ENCODE assay signal across 2 cellular contexts in the genomic region with DNA sequence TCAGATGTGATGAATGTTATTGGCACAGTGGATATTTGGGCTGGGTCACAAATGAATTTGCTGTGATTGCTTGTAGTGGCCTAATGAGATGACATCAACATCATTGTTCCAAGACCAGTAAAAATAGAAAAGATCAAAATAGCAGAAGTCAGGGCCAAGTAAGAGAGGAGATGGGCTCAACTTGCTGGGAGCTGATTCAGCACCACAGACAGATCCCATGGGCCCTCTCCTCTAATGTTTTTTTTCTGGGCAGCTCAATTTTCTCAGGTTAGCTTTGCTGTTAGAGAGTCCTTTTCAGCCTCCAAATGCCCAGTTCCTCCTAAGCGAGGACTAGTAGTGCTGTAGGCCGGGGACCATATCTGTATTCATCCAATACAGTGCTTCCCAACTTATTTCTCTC.
TF ChIP-seq lines count a peak whose summit lies in the region.

No MANE protein-coding gene starts in this region.

TF ChIP-seq in HepG2, 621 proteins besides CTCF, POLR2A, EP300 and RAD21:
- TF ChIP-seq, protein P1, sequence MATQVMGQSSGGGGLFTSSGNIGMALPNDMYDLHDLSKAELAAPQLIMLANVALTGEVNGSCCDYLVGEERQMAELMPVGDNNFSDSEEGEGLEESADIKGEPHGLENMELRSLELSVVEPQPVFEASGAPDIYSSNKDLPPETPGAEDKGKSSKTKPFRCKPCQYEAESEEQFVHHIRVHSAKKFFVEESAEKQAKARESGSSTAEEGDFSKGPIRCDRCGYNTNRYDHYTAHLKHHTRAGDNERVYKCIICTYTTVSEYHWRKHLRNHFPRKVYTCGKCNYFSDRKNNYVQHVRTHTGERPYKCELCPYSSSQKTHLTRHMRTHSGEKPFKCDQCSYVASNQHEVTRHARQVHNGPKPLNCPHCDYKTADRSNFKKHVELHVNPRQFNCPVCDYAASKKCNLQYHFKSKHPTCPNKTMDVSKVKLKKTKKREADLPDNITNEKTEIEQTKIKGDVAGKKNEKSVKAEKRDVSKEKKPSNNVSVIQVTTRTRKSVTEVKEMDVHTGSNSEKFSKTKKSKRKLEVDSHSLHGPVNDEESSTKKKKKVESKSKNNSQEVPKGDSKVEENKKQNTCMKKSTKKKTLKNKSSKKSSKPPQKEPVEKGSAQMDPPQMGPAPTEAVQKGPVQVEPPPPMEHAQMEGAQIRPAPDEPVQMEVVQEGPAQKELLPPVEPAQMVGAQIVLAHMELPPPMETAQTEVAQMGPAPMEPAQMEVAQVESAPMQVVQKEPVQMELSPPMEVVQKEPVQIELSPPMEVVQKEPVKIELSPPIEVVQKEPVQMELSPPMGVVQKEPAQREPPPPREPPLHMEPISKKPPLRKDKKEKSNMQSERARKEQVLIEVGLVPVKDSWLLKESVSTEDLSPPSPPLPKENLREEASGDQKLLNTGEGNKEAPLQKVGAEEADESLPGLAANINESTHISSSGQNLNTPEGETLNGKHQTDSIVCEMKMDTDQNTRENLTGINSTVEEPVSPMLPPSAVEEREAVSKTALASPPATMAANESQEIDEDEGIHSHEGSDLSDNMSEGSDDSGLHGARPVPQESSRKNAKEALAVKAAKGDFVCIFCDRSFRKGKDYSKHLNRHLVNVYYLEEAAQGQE (IDR thresholded peaks at IDR 0.05; ENCODE audit: borderline replicate concordance in 1 of 2, low read depth in 1 of 2, low read length in 2 of 2): peak; percentile 25 to 89
- TF ChIP-seq NCOR1 (IDR thresholded peaks at IDR 0.05; ENCODE audit: borderline replicate concordance, low read length) (no peak), ZNF569 (CRISPR knock-in tag; IDR thresholded peaks at IDR 0.05; ENCODE audit: borderline replicate concordance) (no peak), HOXD1 (CRISPR knock-in tag; IDR thresholded peaks at IDR 0.05) (no peak), MIER2 (CRISPR knock-in tag; IDR thresholded peaks at IDR 0.05) (peak; percentile 62; the same call in 1 of the 2 replicates)
TF ChIP-seq in HepG2: peak in this region for 2.

TF ChIP-seq in GM12878, 131 proteins besides CTCF, POLR2A, EP300 and RAD21:
- TF ChIP-seq, protein P1 (IDR thresholded peaks at IDR 0.05; ENCODE audit: low read depth, low read length): peak; percentile 65; the same call in 1 of the 2 replicates
- TF ChIP-seq, protein P2, sequence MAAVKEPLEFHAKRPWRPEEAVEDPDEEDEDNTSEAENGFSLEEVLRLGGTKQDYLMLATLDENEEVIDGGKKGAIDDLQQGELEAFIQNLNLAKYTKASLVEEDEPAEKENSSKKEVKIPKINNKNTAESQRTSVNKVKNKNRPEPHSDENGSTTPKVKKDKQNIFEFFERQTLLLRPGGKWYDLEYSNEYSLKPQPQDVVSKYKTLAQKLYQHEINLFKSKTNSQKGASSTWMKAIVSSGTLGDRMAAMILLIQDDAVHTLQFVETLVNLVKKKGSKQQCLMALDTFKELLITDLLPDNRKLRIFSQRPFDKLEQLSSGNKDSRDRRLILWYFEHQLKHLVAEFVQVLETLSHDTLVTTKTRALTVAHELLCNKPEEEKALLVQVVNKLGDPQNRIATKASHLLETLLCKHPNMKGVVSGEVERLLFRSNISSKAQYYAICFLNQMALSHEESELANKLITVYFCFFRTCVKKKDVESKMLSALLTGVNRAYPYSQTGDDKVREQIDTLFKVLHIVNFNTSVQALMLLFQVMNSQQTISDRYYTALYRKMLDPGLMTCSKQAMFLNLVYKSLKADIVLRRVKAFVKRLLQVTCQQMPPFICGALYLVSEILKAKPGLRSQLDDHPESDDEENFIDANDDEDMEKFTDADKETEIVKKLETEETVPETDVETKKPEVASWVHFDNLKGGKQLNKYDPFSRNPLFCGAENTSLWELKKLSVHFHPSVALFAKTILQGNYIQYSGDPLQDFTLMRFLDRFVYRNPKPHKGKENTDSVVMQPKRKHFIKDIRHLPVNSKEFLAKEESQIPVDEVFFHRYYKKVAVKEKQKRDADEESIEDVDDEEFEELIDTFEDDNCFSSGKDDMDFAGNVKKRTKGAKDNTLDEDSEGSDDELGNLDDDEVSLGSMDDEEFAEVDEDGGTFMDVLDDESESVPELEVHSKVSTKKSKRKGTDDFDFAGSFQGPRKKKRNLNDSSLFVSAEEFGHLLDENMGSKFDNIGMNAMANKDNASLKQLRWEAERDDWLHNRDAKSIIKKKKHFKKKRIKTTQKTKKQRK (IDR thresholded peaks at IDR 0.05; ENCODE audit: low read depth, low read length): no peak
TF ChIP-seq in GM12878: peak in this region for 1.
